ENCODE assay signal across 1 cellular context in the genomic region with DNA sequence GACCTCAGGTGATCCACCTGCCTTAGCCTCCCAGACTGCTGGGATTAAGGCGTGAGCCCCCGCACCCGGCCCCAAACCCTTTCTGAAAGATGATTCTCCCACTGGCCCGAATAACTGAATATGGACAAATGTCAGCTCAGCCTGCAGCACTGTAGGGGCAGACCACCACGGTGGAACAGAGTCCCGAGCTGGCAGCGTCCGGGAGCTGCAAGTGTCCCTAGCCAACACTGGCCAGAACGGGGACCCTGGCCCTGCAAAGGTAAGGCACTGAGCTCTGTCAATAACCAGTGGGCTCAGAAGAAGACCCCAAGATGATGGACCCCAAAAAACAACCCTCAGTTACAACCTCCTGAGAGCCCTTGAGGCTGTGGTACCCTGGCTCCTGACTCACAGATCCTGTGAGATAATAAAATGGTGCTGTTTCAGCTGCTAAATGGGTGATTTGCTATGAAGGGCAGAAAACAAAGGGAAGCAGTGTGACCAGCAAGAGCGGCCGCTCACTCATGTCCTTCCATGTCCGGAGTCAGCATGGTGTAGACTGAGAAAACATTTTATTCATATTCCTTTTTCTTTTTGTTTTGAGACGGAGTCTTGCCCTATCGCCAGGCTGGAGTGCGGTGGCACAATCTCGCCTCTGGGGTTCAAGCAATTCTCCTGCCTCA.
TF ChIP-seq lines count a peak whose summit lies in the region.

No MANE protein-coding gene starts in this region.

TF ChIP-seq in HepG2, 621 proteins besides CTCF, POLR2A, EP300 and RAD21:
- TF ChIP-seq, protein P1, sequence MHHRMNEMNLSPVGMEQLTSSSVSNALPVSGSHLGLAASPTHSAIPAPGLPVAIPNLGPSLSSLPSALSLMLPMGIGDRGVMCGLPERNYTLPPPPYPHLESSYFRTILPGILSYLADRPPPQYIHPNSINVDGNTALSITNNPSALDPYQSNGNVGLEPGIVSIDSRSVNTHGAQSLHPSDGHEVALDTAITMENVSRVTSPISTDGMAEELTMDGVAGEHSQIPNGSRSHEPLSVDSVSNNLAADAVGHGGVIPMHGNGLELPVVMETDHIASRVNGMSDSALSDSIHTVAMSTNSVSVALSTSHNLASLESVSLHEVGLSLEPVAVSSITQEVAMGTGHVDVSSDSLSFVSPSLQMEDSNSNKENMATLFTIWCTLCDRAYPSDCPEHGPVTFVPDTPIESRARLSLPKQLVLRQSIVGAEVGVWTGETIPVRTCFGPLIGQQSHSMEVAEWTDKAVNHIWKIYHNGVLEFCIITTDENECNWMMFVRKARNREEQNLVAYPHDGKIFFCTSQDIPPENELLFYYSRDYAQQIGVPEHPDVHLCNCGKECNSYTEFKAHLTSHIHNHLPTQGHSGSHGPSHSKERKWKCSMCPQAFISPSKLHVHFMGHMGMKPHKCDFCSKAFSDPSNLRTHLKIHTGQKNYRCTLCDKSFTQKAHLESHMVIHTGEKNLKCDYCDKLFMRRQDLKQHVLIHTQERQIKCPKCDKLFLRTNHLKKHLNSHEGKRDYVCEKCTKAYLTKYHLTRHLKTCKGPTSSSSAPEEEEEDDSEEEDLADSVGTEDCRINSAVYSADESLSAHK (CRISPR knock-in tag; IDR thresholded peaks at IDR 0.05; ENCODE audit: borderline replicate concordance): no peak
- TF ChIP-seq ZBTB38 (CRISPR knock-in tag; IDR thresholded peaks at IDR 0.05) (0 out of 2 replicates have a peak, but pooled peaks have one; percentile 11), ZNF292 (CRISPR knock-in tag; IDR thresholded peaks at IDR 0.05; ENCODE audit: borderline replicate concordance, low read depth) (no peak), TEAD3 (CRISPR knock-in tag; optimal IDR thresholded peaks at IDR 0.05; ENCODE audit: borderline replicate concordance) (peak; percentile 27), ELF3 (CRISPR knock-in tag; IDR thresholded peaks at IDR 0.05) (no peak), SRSF1 (optimal IDR thresholded peaks at IDR 0.05; ENCODE audit: low read depth, low read length) (no peak), MAFK (conservative IDR thresholded peaks at IDR 0.05 in 1 of 2, IDR thresholded peaks at IDR 0.05 in 1 of 2; ENCODE audit: low read length in 2 of 2) (no peak), SMARCC2 (IDR thresholded peaks at IDR 0.05) (no peak), ZNF749 (CRISPR knock-in tag; IDR thresholded peaks at IDR 0.05; ENCODE audit: borderline replicate concordance) (no peak)
- TF ChIP-seq, protein P2, sequence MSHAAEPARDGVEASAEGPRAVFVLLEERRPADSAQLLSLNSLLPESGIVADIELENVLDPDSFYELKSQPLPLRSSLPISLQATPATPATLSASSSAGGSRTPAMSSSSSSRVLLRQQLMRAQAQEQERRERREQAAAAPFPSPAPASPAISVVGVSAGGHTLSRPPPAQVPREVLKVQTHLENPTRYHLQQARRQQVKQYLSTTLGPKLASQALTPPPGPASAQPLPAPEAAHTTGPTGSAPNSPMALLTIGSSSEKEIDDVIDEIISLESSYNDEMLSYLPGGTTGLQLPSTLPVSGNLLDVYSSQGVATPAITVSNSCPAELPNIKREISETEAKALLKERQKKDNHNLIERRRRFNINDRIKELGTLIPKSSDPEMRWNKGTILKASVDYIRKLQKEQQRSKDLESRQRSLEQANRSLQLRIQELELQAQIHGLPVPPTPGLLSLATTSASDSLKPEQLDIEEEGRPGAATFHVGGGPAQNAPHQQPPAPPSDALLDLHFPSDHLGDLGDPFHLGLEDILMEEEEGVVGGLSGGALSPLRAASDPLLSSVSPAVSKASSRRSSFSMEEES (CRISPR knock-in tag; IDR thresholded peaks at IDR 0.05): no peak
